1 cellular context compared by ENCODE assay signal in the genomic region with DNA sequence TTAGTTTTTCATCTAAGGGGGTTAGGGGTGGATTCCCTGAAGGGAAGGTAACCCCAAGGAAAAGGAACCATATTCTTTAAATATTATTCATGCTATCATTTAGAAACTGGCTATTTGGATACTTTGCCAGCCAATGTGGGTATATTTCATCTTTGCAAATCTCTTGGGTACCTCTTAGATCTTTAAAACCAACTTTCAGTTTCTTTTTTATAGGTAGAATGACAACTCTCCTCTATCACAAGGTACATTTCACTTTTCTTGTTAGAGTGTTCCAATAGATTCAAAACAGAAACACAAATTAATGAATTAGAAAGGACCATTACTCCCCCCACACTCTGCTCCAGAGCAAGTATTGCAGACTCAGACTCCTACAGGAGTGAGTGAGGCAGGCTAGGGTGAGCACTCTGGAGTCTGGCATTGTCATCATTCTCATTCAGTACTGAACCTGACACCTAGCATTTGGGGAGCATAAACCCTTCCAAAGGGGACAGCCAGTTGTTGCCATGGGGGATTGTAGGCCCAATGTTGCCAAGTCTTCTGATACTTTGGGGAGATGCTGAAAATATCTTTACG.
TF ChIP-seq lines count a peak whose summit lies in the region.

No MANE protein-coding gene starts in this region.

TF ChIP-seq in GM23338, 12 proteins besides CTCF, POLR2A, EP300 and RAD21:
- no peak for TF ChIP-seq JUNB (IDR thresholded peaks at IDR 0.05; ENCODE audit: unreplicated experiment)
- no peak for TF ChIP-seq ZNF114 (CRISPR knock-in tag; IDR thresholded peaks at IDR 0.05)
- TF ChIP-seq CREB1 (CRISPR knock-in tag; IDR thresholded peaks at IDR 0.05; ENCODE audit: low read depth), result no peak
- TF ChIP-seq, protein P1, sequence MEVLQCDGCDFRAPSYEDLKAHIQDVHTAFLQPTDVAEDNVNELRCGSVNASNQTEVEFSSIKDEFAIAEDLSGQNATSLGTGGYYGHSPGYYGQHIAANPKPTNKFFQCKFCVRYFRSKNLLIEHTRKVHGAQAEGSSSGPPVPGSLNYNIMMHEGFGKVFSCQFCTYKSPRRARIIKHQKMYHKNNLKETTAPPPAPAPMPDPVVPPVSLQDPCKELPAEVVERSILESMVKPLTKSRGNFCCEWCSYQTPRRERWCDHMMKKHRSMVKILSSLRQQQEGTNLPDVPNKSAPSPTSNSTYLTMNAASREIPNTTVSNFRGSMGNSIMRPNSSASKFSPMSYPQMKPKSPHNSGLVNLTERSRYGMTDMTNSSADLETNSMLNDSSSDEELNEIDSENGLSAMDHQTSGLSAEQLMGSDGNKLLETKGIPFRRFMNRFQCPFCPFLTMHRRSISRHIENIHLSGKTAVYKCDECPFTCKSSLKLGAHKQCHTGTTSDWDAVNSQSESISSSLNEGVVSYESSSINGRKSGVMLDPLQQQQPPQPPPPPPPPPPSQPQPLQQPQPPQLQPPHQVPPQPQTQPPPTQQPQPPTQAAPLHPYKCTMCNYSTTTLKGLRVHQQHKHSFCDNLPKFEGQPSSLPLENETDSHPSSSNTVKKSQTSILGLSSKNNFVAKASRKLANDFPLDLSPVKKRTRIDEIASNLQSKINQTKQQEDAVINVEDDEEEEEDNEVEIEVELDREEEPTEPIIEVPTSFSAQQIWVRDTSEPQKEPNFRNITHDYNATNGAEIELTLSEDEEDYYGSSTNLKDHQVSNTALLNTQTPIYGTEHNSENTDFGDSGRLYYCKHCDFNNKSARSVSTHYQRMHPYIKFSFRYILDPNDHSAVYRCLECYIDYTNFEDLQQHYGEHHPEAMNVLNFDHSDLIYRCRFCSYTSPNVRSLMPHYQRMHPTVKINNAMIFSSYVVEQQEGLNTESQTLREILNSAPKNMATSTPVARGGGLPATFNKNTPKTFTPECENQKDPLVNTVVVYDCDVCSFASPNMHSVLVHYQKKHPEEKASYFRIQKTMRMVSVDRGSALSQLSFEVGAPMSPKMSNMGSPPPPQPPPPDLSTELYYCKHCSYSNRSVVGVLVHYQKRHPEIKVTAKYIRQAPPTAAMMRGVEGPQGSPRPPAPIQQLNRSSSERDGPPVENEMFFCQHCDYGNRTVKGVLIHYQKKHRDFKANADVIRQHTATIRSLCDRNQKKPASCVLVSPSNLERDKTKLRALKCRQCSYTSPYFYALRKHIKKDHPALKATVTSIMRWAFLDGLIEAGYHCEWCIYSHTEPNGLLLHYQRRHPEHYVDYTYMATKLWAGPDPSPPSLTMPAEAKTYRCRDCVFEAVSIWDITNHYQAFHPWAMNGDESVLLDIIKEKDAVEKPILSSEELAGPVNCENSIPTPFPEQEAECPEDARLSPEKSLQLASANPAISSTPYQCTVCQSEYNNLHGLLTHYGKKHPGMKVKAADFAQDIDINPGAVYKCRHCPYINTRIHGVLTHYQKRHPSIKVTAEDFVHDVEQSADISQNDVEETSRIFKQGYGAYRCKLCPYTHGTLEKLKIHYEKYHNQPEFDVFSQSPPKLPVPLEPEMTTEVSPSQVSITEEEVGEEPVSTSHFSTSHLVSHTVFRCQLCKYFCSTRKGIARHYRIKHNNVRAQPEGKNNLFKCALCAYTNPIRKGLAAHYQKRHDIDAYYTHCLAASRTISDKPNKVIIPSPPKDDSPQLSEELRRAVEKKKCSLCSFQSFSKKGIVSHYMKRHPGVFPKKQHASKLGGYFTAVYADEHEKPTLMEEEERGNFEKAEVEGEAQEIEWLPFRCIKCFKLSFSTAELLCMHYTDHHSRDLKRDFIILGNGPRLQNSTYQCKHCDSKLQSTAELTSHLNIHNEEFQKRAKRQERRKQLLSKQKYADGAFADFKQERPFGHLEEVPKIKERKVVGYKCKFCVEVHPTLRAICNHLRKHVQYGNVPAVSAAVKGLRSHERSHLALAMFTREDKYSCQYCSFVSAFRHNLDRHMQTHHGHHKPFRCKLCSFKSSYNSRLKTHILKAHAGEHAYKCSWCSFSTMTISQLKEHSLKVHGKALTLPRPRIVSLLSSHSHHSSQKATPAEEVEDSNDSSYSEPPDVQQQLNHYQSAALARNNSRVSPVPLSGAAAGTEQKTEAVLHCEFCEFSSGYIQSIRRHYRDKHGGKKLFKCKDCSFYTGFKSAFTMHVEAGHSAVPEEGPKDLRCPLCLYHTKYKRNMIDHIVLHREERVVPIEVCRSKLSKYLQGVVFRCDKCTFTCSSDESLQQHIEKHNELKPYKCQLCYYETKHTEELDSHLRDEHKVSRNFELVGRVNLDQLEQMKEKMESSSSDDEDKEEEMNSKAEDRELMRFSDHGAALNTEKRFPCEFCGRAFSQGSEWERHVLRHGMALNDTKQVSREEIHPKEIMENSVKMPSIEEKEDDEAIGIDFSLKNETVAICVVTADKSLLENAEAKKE (CRISPR knock-in tag; IDR thresholded peaks at IDR 0.05), result no peak
- TF ChIP-seq POLR2AphosphoS5 (IDR thresholded peaks at IDR 0.05; ENCODE audit: low read depth), result no peak
- no peak for TF ChIP-seq EZH2 (IDR thresholded peaks at IDR 0.05; ENCODE audit: low read depth, unreplicated experiment)
- TF ChIP-seq, protein P2, sequence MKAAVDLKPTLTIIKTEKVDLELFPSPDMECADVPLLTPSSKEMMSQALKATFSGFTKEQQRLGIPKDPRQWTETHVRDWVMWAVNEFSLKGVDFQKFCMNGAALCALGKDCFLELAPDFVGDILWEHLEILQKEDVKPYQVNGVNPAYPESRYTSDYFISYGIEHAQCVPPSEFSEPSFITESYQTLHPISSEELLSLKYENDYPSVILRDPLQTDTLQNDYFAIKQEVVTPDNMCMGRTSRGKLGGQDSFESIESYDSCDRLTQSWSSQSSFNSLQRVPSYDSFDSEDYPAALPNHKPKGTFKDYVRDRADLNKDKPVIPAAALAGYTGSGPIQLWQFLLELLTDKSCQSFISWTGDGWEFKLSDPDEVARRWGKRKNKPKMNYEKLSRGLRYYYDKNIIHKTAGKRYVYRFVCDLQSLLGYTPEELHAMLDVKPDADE (IDR thresholded peaks at IDR 0.05), result no peak
- no peak for TF ChIP-seq EZH2phosphoT487 (IDR thresholded peaks at IDR 0.05; ENCODE audit: unreplicated experiment)
- no peak for TF ChIP-seq NANOG (IDR thresholded peaks at IDR 0.05; ENCODE audit: borderline replicate concordance)
- no peak for TF ChIP-seq STAT1 (IDR thresholded peaks at IDR 0.05; ENCODE audit: unreplicated experiment)
- TF ChIP-seq ZNF331 (CRISPR knock-in tag; IDR thresholded peaks at IDR 0.05; ENCODE audit: low read depth), result no peak
- TF ChIP-seq REST (IDR thresholded peaks at IDR 0.05; ENCODE audit: unreplicated experiment), result no peak
